In the genomic region with DNA sequence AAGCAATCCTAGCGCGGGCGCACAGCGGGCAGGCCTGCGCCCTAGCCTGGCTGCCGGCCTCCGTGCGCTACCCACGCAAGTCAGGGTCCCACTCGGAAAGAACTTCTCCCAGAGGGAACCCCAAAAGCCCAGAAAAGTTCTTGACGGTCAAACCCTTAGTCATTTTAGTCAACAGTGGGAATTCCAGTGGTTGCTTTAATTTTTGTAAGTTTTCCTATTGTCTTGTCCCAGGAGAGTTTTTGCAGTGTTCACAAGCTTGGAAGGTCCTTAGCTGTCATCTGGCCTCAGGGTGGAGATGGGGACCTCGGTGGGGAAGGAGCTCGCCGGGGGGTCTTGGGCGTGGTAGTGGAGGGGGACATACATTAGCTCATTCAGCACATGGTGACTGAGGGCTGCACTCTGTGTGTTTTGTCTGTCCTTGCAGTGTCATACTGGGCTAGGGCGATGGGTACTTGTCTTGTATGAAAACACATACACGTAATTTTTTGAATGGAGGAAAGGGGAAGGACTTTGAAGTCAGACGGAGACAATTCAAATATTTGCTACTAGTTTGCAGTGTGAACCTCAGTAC, we compare ENCODE assay signal across 1 cellular context.
TF ChIP-seq lines count a peak whose summit lies in the region.

No MANE protein-coding gene starts in this region.

TF ChIP-seq in endothelial cell of umbilical vein, 7 proteins besides CTCF, POLR2A, EP300 and RAD21:
- no peak for TF ChIP-seq POLR2AphosphoS5 (IDR thresholded peaks at IDR 0.05; ENCODE audit: insufficient read depth, low read depth, low read length)
- no peak for TF ChIP-seq JUN (IDR thresholded peaks at IDR 0.05; ENCODE audit: borderline replicate concordance, insufficient read depth, insufficient read length, low read depth)
